1 cellular context compared by ENCODE assay signal in genomic region chr14:64746298-64747250, GRCh38.
TF ChIP-seq lines count a peak whose summit lies in the region.

No MANE protein-coding gene starts in this region.

TF ChIP-seq in GM23338, 12 proteins besides CTCF, POLR2A, EP300 and RAD21 (continued from another document):
- TF ChIP-seq ZNF462 (CRISPR knock-in tag; IDR thresholded peaks at IDR 0.05) (no peak), POLR2AphosphoS5 (IDR thresholded peaks at IDR 0.05; ENCODE audit: low read depth) (no peak), EZH2 (IDR thresholded peaks at IDR 0.05; ENCODE audit: low read depth, unreplicated experiment) (no peak), NANOG (IDR thresholded peaks at IDR 0.05; ENCODE audit: borderline replicate concordance) (no peak)
